Comparison of ENCODE assay signal across 1 cellular context in the genomic region with DNA sequence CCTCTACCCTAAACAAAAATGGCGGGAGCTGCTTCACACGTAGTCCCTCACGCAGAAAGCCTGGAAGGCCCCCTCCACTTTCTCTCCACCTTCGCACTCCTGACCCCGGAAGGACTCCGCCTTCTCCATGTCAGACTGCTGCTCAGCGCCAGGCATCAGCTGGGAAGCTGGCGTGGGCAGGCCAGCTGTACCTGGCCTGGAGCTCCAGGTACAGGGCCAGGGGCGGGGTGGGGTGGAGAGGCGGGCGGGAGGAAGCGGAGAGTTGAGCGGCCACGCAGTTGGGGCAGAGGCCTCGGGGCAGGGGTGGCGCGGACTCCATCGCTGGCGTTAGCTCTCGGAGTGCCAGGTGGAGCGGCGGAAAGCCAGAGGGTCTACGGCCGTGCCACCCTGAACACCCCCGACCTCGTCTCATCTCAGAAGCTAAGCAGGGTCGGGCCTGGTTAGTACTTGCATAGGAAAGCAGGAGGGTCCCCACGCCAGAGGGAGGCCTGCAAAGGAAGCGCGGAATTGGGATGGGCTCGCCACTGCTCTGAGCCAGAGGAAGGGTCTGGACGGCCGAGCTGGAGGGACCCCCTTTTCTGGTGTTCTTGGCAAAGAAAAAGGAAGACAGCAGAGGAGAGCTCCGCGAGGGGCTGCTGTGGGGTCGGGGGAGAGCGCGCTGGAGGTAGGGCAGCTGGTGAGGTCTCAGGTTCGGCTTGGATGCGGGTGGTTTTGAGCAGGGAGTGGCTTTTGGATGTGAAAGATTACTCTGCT.
TF ChIP-seq lines count a peak whose summit lies in the region.

A gene with protein sequence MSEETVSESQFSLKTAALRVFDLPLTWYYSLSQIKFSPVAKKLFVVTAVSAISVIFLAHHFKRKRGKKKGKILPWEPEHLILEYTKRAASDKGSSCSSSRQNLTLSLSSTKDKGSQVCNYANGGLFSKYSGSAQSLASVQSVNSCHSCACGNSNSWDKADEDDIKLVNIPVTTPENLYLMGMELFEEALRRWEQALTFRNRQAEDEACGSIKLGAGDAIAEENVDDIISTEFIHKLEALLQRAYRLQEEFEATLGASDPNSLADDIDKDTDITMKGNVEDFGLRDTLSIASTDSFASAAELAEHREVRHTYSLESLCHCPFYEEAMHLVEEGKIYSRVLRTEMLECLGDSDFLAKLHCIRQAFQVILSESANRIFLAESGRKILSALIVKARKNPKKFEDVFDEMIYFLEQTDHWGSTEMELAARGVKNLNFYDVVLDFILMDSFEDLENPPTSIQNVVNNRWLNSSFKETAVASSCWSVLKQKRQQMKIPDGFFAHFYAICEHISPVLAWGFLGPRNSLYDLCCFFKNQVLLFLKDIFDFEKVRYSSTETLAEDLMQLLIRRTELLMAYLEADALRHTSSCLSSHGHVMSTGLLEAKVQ (plus strand): TSS at position 121 of the 753 bp plus-strand sequence. CDS start 3,604 bp downstream, outside the sequence.

TF ChIP-seq in HEK293, 187 proteins besides CTCF, POLR2A, EP300 and RAD21 (continued from another document and continues in another):
- TF ChIP-seq, protein P1, sequence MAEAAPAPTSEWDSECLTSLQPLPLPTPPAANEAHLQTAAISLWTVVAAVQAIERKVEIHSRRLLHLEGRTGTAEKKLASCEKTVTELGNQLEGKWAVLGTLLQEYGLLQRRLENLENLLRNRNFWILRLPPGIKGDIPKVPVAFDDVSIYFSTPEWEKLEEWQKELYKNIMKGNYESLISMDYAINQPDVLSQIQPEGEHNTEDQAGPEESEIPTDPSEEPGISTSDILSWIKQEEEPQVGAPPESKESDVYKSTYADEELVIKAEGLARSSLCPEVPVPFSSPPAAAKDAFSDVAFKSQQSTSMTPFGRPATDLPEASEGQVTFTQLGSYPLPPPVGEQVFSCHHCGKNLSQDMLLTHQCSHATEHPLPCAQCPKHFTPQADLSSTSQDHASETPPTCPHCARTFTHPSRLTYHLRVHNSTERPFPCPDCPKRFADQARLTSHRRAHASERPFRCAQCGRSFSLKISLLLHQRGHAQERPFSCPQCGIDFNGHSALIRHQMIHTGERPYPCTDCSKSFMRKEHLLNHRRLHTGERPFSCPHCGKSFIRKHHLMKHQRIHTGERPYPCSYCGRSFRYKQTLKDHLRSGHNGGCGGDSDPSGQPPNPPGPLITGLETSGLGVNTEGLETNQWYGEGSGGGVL (tag by site-specific recombination; IDR thresholded peaks at IDR 0.05) = no peak
- TF ChIP-seq ZNF121 (tag by site-specific recombination; IDR thresholded peaks at IDR 0.05) (no peak), SP3 (tag by site-specific recombination; IDR thresholded peaks at IDR 0.05) (peak; percentile 93), ZNF530 (tag by site-specific recombination; IDR thresholded peaks at IDR 0.05; ENCODE audit: low read depth) (no peak), ZNF394 (tag by site-specific recombination; IDR thresholded peaks at IDR 0.05; ENCODE audit: borderline replicate concordance) (peak; percentile 87), SP2 (tag by site-specific recombination; IDR thresholded peaks at IDR 0.05) (peak; percentile 90), ZNF133 (tag by site-specific recombination; IDR thresholded peaks at IDR 0.05) (no peak), SALL2 (tag by site-specific recombination; IDR thresholded peaks at IDR 0.05; ENCODE audit: borderline replicate concordance) (no peak), SCRT2 (tag by site-specific recombination; IDR thresholded peaks at IDR 0.05) (no peak), ZNF776 (tag by site-specific recombination; IDR thresholded peaks at IDR 0.05; ENCODE audit: borderline replicate concordance) (no peak), ZNF335 (tag by site-specific recombination; conservative IDR thresholded peaks at IDR 0.05) (peak; percentile 91), ZNF549 (tag by site-specific recombination; IDR thresholded peaks at IDR 0.05) (no peak), YY2 (tag by site-specific recombination; IDR thresholded peaks at IDR 0.05) (no peak), ZNF521 (tag by site-specific recombination; IDR thresholded peaks at IDR 0.05) (no peak), GLI4 (tag by site-specific recombination; IDR thresholded peaks at IDR 0.05) (0 out of 2 replicates have a peak, but pooled peaks have one; percentile 47), ZNF155 (tag by site-specific recombination; IDR thresholded peaks at IDR 0.05) (no peak), ZBTB48 (tag by site-specific recombination; IDR thresholded peaks at IDR 0.05) (no peak), TCF7L2 (IDR thresholded peaks at IDR 0.05; ENCODE audit: borderline replicate concordance, low read depth, low read length) (no peak), ZNF114 (tag by site-specific recombination; IDR thresholded peaks at IDR 0.05) (no peak), ZBTB8A (tag by site-specific recombination; IDR thresholded peaks at IDR 0.05) (0 out of 2 replicates have a peak, but pooled peaks have one; percentile 25), WT1 (tag by site-specific recombination; IDR thresholded peaks at IDR 0.05) (no peak), ZNF777 (tag by site-specific recombination; IDR thresholded peaks at IDR 0.05; ENCODE audit: borderline replicate concordance) (no peak), ZSCAN30 (tag by site-specific recombination; IDR thresholded peaks at IDR 0.05) (peak; percentile 69), ZNF24 (tag by site-specific recombination; IDR thresholded peaks at IDR 0.05) (no peak)
- TF ChIP-seq, protein P2, sequence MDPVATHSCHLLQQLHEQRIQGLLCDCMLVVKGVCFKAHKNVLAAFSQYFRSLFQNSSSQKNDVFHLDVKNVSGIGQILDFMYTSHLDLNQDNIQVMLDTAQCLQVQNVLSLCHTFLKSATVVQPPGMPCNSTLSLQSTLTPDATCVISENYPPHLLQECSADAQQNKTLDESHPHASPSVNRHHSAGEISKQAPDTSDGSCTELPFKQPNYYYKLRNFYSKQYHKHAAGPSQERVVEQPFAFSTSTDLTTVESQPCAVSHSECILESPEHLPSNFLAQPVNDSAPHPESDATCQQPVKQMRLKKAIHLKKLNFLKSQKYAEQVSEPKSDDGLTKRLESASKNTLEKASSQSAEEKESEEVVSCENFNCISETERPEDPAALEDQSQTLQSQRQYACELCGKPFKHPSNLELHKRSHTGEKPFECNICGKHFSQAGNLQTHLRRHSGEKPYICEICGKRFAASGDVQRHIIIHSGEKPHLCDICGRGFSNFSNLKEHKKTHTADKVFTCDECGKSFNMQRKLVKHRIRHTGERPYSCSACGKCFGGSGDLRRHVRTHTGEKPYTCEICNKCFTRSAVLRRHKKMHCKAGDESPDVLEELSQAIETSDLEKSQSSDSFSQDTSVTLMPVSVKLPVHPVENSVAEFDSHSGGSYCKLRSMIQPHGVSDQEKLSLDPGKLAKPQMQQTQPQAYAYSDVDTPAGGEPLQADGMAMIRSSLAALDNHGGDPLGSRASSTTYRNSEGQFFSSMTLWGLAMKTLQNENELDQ (tag by site-specific recombination; IDR thresholded peaks at IDR 0.05; ENCODE audit: low read depth) = no peak
- TF ChIP-seq, protein P3, sequence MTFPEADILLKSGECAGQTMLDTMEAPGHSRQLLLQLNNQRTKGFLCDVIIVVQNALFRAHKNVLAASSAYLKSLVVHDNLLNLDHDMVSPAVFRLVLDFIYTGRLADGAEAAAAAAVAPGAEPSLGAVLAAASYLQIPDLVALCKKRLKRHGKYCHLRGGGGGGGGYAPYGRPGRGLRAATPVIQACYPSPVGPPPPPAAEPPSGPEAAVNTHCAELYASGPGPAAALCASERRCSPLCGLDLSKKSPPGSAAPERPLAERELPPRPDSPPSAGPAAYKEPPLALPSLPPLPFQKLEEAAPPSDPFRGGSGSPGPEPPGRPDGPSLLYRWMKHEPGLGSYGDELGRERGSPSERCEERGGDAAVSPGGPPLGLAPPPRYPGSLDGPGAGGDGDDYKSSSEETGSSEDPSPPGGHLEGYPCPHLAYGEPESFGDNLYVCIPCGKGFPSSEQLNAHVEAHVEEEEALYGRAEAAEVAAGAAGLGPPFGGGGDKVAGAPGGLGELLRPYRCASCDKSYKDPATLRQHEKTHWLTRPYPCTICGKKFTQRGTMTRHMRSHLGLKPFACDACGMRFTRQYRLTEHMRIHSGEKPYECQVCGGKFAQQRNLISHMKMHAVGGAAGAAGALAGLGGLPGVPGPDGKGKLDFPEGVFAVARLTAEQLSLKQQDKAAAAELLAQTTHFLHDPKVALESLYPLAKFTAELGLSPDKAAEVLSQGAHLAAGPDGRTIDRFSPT (tag by site-specific recombination; IDR thresholded peaks at IDR 0.05) = peak; percentile 79
- TF ChIP-seq, protein P4, sequence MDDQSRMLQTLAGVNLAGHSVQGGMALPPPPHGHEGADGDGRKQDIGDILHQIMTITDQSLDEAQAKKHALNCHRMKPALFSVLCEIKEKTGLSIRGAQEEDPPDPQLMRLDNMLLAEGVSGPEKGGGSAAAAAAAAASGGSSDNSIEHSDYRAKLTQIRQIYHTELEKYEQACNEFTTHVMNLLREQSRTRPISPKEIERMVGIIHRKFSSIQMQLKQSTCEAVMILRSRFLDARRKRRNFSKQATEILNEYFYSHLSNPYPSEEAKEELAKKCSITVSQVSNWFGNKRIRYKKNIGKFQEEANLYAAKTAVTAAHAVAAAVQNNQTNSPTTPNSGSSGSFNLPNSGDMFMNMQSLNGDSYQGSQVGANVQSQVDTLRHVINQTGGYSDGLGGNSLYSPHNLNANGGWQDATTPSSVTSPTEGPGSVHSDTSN (CRISPR knock-in tag; IDR thresholded peaks at IDR 0.05) = no peak
- TF ChIP-seq, protein P5, sequence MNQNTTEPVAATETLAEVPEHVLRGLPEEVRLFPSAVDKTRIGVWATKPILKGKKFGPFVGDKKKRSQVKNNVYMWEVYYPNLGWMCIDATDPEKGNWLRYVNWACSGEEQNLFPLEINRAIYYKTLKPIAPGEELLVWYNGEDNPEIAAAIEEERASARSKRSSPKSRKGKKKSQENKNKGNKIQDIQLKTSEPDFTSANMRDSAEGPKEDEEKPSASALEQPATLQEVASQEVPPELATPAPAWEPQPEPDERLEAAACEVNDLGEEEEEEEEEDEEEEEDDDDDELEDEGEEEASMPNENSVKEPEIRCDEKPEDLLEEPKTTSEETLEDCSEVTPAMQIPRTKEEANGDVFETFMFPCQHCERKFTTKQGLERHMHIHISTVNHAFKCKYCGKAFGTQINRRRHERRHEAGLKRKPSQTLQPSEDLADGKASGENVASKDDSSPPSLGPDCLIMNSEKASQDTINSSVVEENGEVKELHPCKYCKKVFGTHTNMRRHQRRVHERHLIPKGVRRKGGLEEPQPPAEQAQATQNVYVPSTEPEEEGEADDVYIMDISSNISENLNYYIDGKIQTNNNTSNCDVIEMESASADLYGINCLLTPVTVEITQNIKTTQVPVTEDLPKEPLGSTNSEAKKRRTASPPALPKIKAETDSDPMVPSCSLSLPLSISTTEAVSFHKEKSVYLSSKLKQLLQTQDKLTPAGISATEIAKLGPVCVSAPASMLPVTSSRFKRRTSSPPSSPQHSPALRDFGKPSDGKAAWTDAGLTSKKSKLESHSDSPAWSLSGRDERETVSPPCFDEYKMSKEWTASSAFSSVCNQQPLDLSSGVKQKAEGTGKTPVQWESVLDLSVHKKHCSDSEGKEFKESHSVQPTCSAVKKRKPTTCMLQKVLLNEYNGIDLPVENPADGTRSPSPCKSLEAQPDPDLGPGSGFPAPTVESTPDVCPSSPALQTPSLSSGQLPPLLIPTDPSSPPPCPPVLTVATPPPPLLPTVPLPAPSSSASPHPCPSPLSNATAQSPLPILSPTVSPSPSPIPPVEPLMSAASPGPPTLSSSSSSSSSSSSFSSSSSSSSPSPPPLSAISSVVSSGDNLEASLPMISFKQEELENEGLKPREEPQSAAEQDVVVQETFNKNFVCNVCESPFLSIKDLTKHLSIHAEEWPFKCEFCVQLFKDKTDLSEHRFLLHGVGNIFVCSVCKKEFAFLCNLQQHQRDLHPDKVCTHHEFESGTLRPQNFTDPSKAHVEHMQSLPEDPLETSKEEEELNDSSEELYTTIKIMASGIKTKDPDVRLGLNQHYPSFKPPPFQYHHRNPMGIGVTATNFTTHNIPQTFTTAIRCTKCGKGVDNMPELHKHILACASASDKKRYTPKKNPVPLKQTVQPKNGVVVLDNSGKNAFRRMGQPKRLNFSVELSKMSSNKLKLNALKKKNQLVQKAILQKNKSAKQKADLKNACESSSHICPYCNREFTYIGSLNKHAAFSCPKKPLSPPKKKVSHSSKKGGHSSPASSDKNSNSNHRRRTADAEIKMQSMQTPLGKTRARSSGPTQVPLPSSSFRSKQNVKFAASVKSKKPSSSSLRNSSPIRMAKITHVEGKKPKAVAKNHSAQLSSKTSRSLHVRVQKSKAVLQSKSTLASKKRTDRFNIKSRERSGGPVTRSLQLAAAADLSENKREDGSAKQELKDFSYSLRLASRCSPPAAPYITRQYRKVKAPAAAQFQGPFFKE (tag by site-specific recombination; IDR thresholded peaks at IDR 0.05; ENCODE audit: borderline replicate concordance) = no peak
- TF ChIP-seq, protein P6, sequence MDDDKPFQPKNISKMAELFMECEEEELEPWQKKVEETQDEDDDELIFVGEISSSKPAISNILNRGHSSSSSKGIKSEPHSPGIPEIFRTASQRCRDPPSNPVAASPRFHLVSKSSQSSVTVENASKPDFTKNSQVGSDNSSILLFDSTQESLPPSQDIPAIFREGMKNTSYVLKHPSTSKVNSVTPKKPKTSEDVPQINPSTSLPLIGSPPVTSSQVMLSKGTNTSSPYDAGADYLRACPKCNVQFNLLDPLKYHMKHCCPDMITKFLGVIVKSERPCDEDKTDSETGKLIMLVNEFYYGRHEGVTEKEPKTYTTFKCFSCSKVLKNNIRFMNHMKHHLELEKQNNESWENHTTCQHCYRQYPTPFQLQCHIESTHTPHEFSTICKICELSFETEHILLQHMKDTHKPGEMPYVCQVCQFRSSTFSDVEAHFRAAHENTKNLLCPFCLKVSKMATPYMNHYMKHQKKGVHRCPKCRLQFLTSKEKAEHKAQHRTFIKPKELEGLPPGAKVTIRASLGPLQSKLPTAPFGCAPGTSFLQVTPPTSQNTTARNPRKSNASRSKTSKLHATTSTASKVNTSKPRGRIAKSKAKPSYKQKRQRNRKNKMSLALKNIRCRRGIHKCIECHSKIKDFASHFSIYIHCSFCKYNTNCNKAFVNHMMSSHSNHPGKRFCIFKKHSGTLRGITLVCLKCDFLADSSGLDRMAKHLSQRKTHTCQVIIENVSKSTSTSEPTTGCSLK (tag by site-specific recombination; IDR thresholded peaks at IDR 0.05) = no peak
- TF ChIP-seq, protein P7, sequence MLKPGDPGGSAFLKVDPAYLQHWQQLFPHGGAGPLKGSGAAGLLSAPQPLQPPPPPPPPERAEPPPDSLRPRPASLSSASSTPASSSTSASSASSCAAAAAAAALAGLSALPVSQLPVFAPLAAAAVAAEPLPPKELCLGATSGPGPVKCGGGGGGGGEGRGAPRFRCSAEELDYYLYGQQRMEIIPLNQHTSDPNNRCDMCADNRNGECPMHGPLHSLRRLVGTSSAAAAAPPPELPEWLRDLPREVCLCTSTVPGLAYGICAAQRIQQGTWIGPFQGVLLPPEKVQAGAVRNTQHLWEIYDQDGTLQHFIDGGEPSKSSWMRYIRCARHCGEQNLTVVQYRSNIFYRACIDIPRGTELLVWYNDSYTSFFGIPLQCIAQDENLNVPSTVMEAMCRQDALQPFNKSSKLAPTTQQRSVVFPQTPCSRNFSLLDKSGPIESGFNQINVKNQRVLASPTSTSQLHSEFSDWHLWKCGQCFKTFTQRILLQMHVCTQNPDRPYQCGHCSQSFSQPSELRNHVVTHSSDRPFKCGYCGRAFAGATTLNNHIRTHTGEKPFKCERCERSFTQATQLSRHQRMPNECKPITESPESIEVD (tag by site-specific recombination; IDR thresholded peaks at IDR 0.05) = no peak
- TF ChIP-seq, protein P8, sequence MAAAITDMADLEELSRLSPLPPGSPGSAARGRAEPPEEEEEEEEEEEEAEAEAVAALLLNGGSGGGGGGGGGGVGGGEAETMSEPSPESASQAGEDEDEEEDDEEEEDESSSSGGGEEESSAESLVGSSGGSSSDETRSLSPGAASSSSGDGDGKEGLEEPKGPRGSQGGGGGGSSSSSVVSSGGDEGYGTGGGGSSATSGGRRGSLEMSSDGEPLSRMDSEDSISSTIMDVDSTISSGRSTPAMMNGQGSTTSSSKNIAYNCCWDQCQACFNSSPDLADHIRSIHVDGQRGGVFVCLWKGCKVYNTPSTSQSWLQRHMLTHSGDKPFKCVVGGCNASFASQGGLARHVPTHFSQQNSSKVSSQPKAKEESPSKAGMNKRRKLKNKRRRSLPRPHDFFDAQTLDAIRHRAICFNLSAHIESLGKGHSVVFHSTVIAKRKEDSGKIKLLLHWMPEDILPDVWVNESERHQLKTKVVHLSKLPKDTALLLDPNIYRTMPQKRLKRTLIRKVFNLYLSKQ (tag by site-specific recombination; IDR thresholded peaks at IDR 0.05; ENCODE audit: borderline replicate concordance) = no peak
